Comparison of ENCODE assay signal across 14 cellular contexts in genomic region chr22:49519117-49519737, GRCh38.
DNase-seq lines count a peak whose midpoint lies in the region; ATAC-seq, FAIRE-seq and TF ChIP-seq lines count a peak whose summit lies in the region.
"Had no signal": no experiment of that assay in that cellular context is flagged by ENCODE, and none has a peak within 500 bp of the region (broad histone marks: within the 10 kb centered on the region; RNA-seq: fewer than 3 reads in every experiment).

No MANE protein-coding gene starts in this region.

- POLR2A ChIA-PET in HepG2 (lab: Yijun Ruan, JAX) = no interaction called here

- TF ChIP-seq EP300 in HepG2 (IDR thresholded peaks at IDR 0.05; ENCODE audit: low read depth in 2 of 2, low read length in 2 of 2) = no peak
- TF ChIP-seq EP300 in HepG2 (CRISPR knock-in tag; IDR thresholded peaks at IDR 0.05; ENCODE audit: borderline replicate concordance) = no peak

- H3K9ac ChIP-seq in HepG2 (ENCODE audit: insufficient read depth, low read depth, low read length) = no peak overlapping the region

- peaks cover 2 to 61% of the 10 kb centered on the region in 2 experiments; a peak in 3 of 5 replicates for H3K27me3 ChIP-seq in HepG2 (ENCODE audit: control insufficient read depth in 1 of 2, insufficient read depth in 2 of 2, low read length in 2 of 2)
- no peaks in the 10 kb centered on the region for H3K27me3 ChIP-seq in small intestine (ENCODE audit: control insufficient read depth in 2 of 2, insufficient read depth in 2 of 2, low read length in 2 of 2)

- no peak for FAIRE-seq in HepG2 (lab: Jason Lieb, UNC)
- FAIRE-seq in small intestine (lab: Jason Lieb, UNC) = no peak

- WGBS in HepG2 (ENCODE audit: low lambda C conversion rate) = 12% methylated on average over 18 of the region's 18 CpGs
- WGBS in small intestine, 3 donors = 65 to 69% (median 67%) methylated on average over 18 of the region's 18 CpGs

- H3K4me2 ChIP-seq in HepG2 (ENCODE audit: low read depth, low read length) = no peak overlapping the region
- H3K4me2 ChIP-seq: GM23338 had no signal

- H2AFZ ChIP-seq in HepG2 (ENCODE audit: low read length) = no peak overlapping the region
- H2AFZ ChIP-seq: GM23338 had no signal

- H3K36me3 ChIP-seq in HepG2 (replicated peaks in 1 of 2; ENCODE audit: control insufficient read depth in 1 of 2, insufficient read depth in 2 of 2, low read length in 2 of 2) = no peaks in the 10 kb centered on the region
- no peaks in the 10 kb centered on the region for H3K36me3 ChIP-seq in small intestine (ENCODE audit: control insufficient read depth in 2 of 2, insufficient read depth in 2 of 2, low read length in 2 of 2)

- in situ Hi-C loops in HepG2 (cut with HindIII; ENCODE audit: extremely low pct_ligation_motif_present, low pct_unique_long_range_greater_than_20kb) = no loop called here

- no peak for ATAC-seq in HepG2
- ATAC-seq in HG03097 (IDR thresholded peaks at IDR 0.05; ENCODE audit: low FRiP score, unreplicated experiment) = no peak
- ATAC-seq in HG03354 (IDR thresholded peaks at IDR 0.05; ENCODE audit: poor library complexity, severe bottlenecking, unreplicated experiment) = no peak
- ATAC-seq: GM23338 had no signal

- H3K4me1 ChIP-seq in HepG2 (ENCODE audit: insufficient read depth, low read length) (no peaks in the 10 kb centered on the region), small intestine (ENCODE audit: control insufficient read depth in 2 of 2, insufficient read depth in 1 of 2, low read depth in 1 of 2, low read length in 1 of 2) (no peaks in the 10 kb centered on the region)

- H3K4me1 Mint-ChIP-seq in nephron progenitor cell = peaks cover 85% of the 10 kb centered on the region

- TF ChIP-seq POLR2A in HepG2 (IDR thresholded peaks at IDR 0.05; ENCODE audit: insufficient read depth in 1 of 2, low read depth in 2 of 2, low read length in 2 of 2) = no peak

- H3K79me2 ChIP-seq in HepG2 (ENCODE audit: insufficient read depth, low read length) = no peaks in the 10 kb centered on the region

- H3K27ac ChIP-seq in HepG2 (ENCODE audit: extremely low read length, insufficient read depth, low read length) = no peak overlapping the region
- no peak overlapping the region for H3K27ac ChIP-seq in small intestine (ENCODE audit: low read depth in 1 of 2, low read length in 1 of 2)
- H3K27ac ChIP-seq: 22Rv1 had no signal

- no peaks in the 10 kb centered on the region for H3K36me3 Mint-ChIP-seq in nephron progenitor cell (ENCODE audit: low read depth)

- intact Hi-C loops in HepG2 (cut with micrococcal nuclease; ENCODE audit: unreplicated experiment) = no loop called here

- DNase-seq in activated effector memory CD4-positive, alpha-beta T cell treated with anti-CD3 and anti-CD28 coated beads, Interleukin-2, amount 50 U/mL, for 16 hours = peak; percentile 45
- DNase-seq in activated effector memory CD4-positive, alpha-beta T cell treated with Interleukin-2 at 50 U/mL for 16 hours = no peak
- DNase-seq in HepG2 (ENCODE audit: low spot score) (no peak), nephron progenitor cell (peak; percentile 55), small intestine (no peak), CD1c-positive myeloid dendritic cell (ENCODE audit: extremely low spot score) (no peak)
- DNase-seq: Calu3; CD4-positive, alpha-beta T cell; DMS 273 treated with DMSO at 0.1 percent for 48 hours; H9 had no signal

- CTCF ChIA-PET in HepG2 (lab: Yijun Ruan, JAX; ENCODE audit: low intra/inter-chr PET ratio, low total read pairs) = no interaction called here

- BruUV-seq in HepG2 (replicated peaks; lab: Mats Ljungman, UMichigan) = no TSS peak

- no peak for TF ChIP-seq RAD21 in HepG2 (CRISPR knock-in tag; IDR thresholded peaks at IDR 0.05)

- H3K9me3 ChIP-seq in HepG2 (ENCODE audit: low read length) (no peaks in the 10 kb centered on the region), small intestine (ENCODE audit: control insufficient read depth, low read depth) (no peaks in the 10 kb centered on the region)

- H3K4me3 Mint-ChIP-seq in nephron progenitor cell = peak overlapping the region; percentile 33
- H3K4me3 Mint-ChIP-seq: CD4-positive, alpha-beta T cell; GM23338; H9 had no signal

- H3K4me3 ChIP-seq in HepG2 (replicated peaks in 1 of 3; ENCODE audit: insufficient read depth in 1 of 3, low read depth in 2 of 3, low read length in 3 of 3) = no peak overlapping the region
- no peak overlapping the region for H3K4me3 ChIP-seq in small intestine (ENCODE audit: low read depth in 1 of 2, low read length in 2 of 2)
- H3K4me3 ChIP-seq: GM23338 had no signal

- peaks cover 4% of the 10 kb centered on the region for H3K9me3 Mint-ChIP-seq in nephron progenitor cell
- H3K9me3 Mint-ChIP-seq: CD4-positive, alpha-beta T cell had no signal

- H3K27ac Mint-ChIP-seq in nephron progenitor cell = peak overlapping the region; percentile 82
- H3K27ac Mint-ChIP-seq: CD4-positive, alpha-beta T cell; GM23338; H9 had no signal

- H3K27me3 Mint-ChIP-seq in nephron progenitor cell (ENCODE audit: low read depth, poor library complexity) = peaks cover 7% of the 10 kb centered on the region
- H3K27me3 Mint-ChIP-seq: CD4-positive, alpha-beta T cell had no signal

- H4K20me1 ChIP-seq in HepG2 (ENCODE audit: insufficient read depth, low read length) = no peaks in the 10 kb centered on the region

- TF ChIP-seq CTCF in HepG2 (CRISPR knock-in tag; IDR thresholded peaks at IDR 0.05) (no peak), nephron progenitor cell (IDR thresholded peaks at IDR 0.05) (no peak)

TF ChIP-seq in HepG2, 621 proteins besides CTCF, POLR2A, EP300 and RAD21:
- TF ChIP-seq EZH2 (conservative IDR thresholded peaks at IDR 0.05; ENCODE audit: low read depth, low read length) = peak; percentile 92
- TF ChIP-seq POGK (CRISPR knock-in tag; conservative IDR thresholded peaks at IDR 0.05) = no peak
- TF ChIP-seq HOXD1 (CRISPR knock-in tag; IDR thresholded peaks at IDR 0.05) = no peak

Comparison
In these comparisons a context has a peak if more than half of its experiments do, and no peak if none do; other contexts are left out.
1. DNase-seq: peak in activated effector memory CD4-positive, alpha-beta T cell treated with anti-CD3 and anti-CD28 coated beads, Interleukin-2, amount 50 U/mL, for 16 hours (single experiment) and nephron progenitor cell (single experiment); none in activated effector memory CD4-positive, alpha-beta T cell treated with Interleukin-2 at 50 U/mL for 16 hours (single experiment), HepG2 (single experiment), small intestine (single experiment) and CD1c-positive myeloid dendritic cell (single experiment).